21 cellular contexts compared by ENCODE assay signal in genomic region chr14:88914956-88915355, GRCh38.
A peak's percentile ranks its signal among the peaks of the same experiment; 100 is the strongest.
DNase-seq lines count a peak whose midpoint lies in the region; ATAC-seq and TF ChIP-seq lines count a peak whose summit lies in the region.
"Had no signal": no experiment of that assay in that cellular context is flagged by ENCODE, and none has a peak within 500 bp of the region (broad histone marks: within the 10 kb centered on the region; RNA-seq: fewer than 3 reads in every experiment).

No MANE protein-coding gene starts in this region.

- no peaks in the 10 kb centered on the region for H3K27me3 Mint-ChIP-seq in progenitor cell of endocrine pancreas

- no peak for ATAC-seq in GM18870 (IDR thresholded peaks at IDR 0.05; ENCODE audit: unreplicated experiment)
- ATAC-seq: A549 had no signal

- TF ChIP-seq CTCF in progenitor cell of endocrine pancreas (IDR thresholded peaks at IDR 0.05; ENCODE audit: unreplicated experiment), result no peak

- H3K9me3 Mint-ChIP-seq in progenitor cell of endocrine pancreas (ENCODE audit: low read depth), result no peaks in the 10 kb centered on the region
- H3K9me3 Mint-ChIP-seq: CD4-positive, alpha-beta T cell; HFFc6 had no signal

- in situ Hi-C loops in G401 (cut with HindIII; ENCODE audit: low sequenced_read_pairs), result no loop called here

- no peak overlapping the region for H3K4me3 Mint-ChIP-seq in progenitor cell of endocrine pancreas (ENCODE audit: low read depth)
- H3K4me3 Mint-ChIP-seq: CD4-positive, alpha-beta T cell; CD8-positive, alpha-beta memory T cell; HFFc6 had no signal

- no peaks in the 10 kb centered on the region for H3K4me1 Mint-ChIP-seq in progenitor cell of endocrine pancreas (ENCODE audit: low read depth)
- H3K4me1 Mint-ChIP-seq: CD14-positive monocyte; CD8-positive, alpha-beta memory T cell had no signal

- no peak overlapping the region for H3K27ac Mint-ChIP-seq in progenitor cell of endocrine pancreas
- H3K27ac Mint-ChIP-seq: CD4-positive, alpha-beta T cell; CD8-positive, alpha-beta memory T cell; HFFc6 had no signal

- no peaks in the 10 kb centered on the region for H3K36me3 Mint-ChIP-seq in progenitor cell of endocrine pancreas (ENCODE audit: insufficient read depth)
- H3K36me3 Mint-ChIP-seq: CD14-positive monocyte; CD8-positive, alpha-beta memory T cell had no signal

- DNase-seq in G401 (ENCODE audit: low spot score) (peak; percentile 73), NCI-H524 treated with DMSO at 0.1 percent for 48 hours (lab: John Stamatoyannopoulos, UW) (peak; percentile 10), cerebellar cortex (ENCODE audit: low spot score) (peak; percentile 66), myocyte (ENCODE audit: low read depth) (peak; percentile 5), NCI-H1436 treated with DMSO at 0.1 percent for 48 hours (lab: John Stamatoyannopoulos, UW) (no peak), progenitor cell of endocrine pancreas (ENCODE audit: low spot score, unreplicated experiment) (no peak)
- DNase-seq: 8988T; ACHN; AML-193; BE2C; CD4-positive, alpha-beta T cell; CD8-positive, alpha-beta memory T cell; DMS 273 treated with DMSO at 0.1 percent for 48 hours; DMS79; EL; GF-D8; GOT3; HFFc6 had no signal

Comparison
In these comparisons a context has a peak if more than half of its experiments do, and no peak if none do; other contexts are left out.
1. DNase-seq: peak in G401 (single experiment), NCI-H524 treated with DMSO at 0.1 percent for 48 hours (single experiment), cerebellar cortex (single experiment) and myocyte (single experiment); none in NCI-H1436 treated with DMSO at 0.1 percent for 48 hours (single experiment) and progenitor cell of endocrine pancreas (single experiment).